8 cellular contexts compared by ENCODE assay signal in the genomic region with DNA sequence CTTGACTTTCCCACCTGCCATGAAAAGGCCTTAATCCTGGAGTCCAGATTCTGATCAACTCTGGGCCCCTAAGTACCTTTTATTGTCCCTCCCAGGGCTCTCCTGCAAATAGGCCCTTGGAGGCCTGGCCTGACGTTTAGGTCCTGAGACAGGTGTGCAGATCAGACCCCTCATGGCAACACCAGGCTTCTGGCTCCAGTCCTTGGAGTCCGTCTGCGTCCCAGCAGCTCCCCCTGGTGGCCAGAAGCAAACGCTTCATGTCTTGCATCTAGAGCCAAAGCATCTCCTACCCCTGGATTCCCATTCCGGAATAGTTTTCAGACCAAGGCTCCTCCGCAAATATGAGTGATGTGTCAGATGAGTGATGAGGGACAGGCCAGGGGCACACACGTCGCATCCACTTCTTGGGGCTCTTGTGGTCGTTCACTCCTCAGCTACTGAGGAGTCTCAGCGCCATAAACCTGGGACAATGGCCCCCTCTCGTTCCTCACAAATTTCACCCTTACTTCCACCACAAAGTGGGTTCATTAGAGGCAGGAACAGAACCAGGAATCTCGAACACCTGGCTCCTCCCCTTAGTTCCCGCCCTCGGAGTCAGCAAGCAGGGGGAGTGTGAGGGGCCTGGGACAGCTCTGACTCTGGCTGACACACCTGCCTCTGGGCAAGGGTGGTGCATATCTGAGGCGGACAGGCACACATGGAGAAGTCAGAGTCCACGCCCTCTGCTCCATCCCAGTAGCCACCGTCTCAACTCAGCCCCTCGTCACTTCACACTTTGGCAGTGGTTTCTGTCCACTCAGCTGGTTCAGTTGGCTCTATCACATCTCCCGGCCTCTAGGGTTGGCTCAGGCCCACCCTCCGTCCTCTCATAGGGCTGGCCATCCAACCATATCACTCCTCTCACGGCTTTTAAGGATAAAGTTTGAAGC.
DNase-seq lines count a peak whose midpoint lies in the region; ATAC-seq, FAIRE-seq and TF ChIP-seq lines count a peak whose summit lies in the region.

No MANE protein-coding gene starts in this region.

- FAIRE-seq in kidney (lab: Jason Lieb, UNC), result no peak

- H3K9ac ChIP-seq in kidney (ENCODE audit: low read length in 2 of 2), result no peak overlapping the region

- no peaks in the 10 kb centered on the region for H3K9me3 ChIP-seq in kidney (ENCODE audit: control insufficient read depth in 1 of 2, low read length in 2 of 2)

- no peaks in the 10 kb centered on the region for H3K4me1 ChIP-seq in kidney (ENCODE audit: control insufficient read depth in 1 of 2, insufficient read depth in 1 of 2, low read depth in 1 of 2, low read length in 2 of 2)

- TF ChIP-seq CTCF in kidney (IDR thresholded peaks at IDR 0.05; ENCODE audit: borderline replicate concordance, extremely low read depth, insufficient read depth), result peak; percentile 95

- intact Hi-C loops in kidney (cut with DNase I), result loop anchor here (5.0 kb wide), 1 partner anchor 475 kb away; no protein-coding TSS in a partner anchor

- DNase-seq in COLO668 (lab: John Stamatoyannopoulos, UW; ENCODE audit: unreplicated experiment) (peak; percentile 79), NCI-H226 (peak; percentile 59), caudate nucleus (lab: John Stamatoyannopoulos, UW) (peak in 58 of 61 donors; percentile 7 to 84 (median 46)), kidney (peak; percentile 88)
- peak; percentile 80 for DNase-seq in activated CD4-positive, CD25-positive, alpha-beta regulatory T cell treated with anti-CD3 and anti-CD28 coated beads, Interleukin-2, amount 50 U/mL, for 72 hours
- DNase-seq in stimulated activated CD4-positive, alpha-beta T cell treated with anti-CD3 and anti-CD28 coated beads, Interleukin-1b, Interleukin-23, amount 100 ng/mL, for 24 hours (ENCODE audit: low read depth in 4 of 4, low spot score in 1 of 4), result peak; percentile 60 to 79 (median 74)

- no peaks in the 10 kb centered on the region for H3K36me3 ChIP-seq in kidney (ENCODE audit: control insufficient read depth in 1 of 2, insufficient read depth in 2 of 2, low read length in 2 of 2)

- ATAC-seq in HG02798 (IDR thresholded peaks at IDR 0.05; ENCODE audit: poor library complexity, unreplicated experiment) (peak; percentile 61), GM19452 (IDR thresholded peaks at IDR 0.05; ENCODE audit: unreplicated experiment) (no peak)

- no peak overlapping the region for H3K4me3 ChIP-seq in kidney (ENCODE audit: low read length in 2 of 2)

- H3K27ac ChIP-seq in caudate nucleus (ENCODE audit: low read depth, low read length) (no peak overlapping the region), kidney (ENCODE audit: low read depth in 2 of 2, low read length in 2 of 2) (no peak overlapping the region)
